18 cellular contexts compared by ENCODE assay signal in the genomic region with DNA sequence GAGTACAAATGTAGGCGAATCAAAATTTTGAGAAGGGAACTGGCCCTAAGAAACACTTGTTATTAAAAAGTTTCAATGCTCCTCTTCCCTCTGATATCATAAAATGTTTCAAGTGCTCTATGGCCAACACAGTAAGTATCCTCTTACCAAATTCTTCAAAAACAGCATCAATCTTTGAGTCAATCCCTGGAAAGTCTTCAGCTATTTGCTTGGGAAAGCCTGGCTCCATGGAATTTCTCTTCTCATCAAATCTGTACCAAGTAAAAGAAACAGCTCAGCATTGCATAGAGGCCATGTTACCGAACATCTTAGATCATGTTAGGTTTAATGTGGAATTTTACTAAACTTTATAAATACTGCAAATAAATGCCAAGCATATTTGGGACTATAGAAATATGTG. TPM values are rescaled to one million over a fixed set of nuclear protein-coding genes. Genes with fewer than 3 reads are reported as not detected.
DNase-seq lines count a peak whose midpoint lies in the region; ATAC-seq, FAIRE-seq and TF ChIP-seq lines count a peak whose summit lies in the region.
"Had no signal": no experiment of that assay in that cellular context is flagged by ENCODE, and none has a peak within 500 bp of the region (broad histone marks: within the 10 kb centered on the region; RNA-seq: fewer than 3 reads in every experiment).

No MANE protein-coding gene starts in this region.

- no peak overlapping the region for H3K4me2 ChIP-seq in astrocyte (ENCODE audit: low read length)
- H3K4me2 ChIP-seq: KMS-11 had no signal

- H3K27ac ChIP-seq in astrocyte (ENCODE audit: low read depth, low read length) (no peak overlapping the region), subcutaneous abdominal adipose tissue (ENCODE audit: low read depth, low read length) (peak overlapping the region; percentile 42), brain microvascular endothelial cell (no peak overlapping the region)
- H3K27ac ChIP-seq: C4-2B, KMS-11 had no signal

- H3K9me3 Mint-ChIP-seq in astrocyte (ENCODE audit: unreplicated experiment), result no peaks in the 10 kb centered on the region
- H3K9me3 Mint-ChIP-seq: CD4-positive, alpha-beta memory T cell had no signal

- no peak for FAIRE-seq in astrocyte (lab: Jason Lieb, UNC)
- FAIRE-seq: G401.6, GM12892, GM19239, HepG2 had no signal

- H3K79me2 ChIP-seq in astrocyte (ENCODE audit: insufficient read depth, low read length), result no peaks in the 10 kb centered on the region

- no peak for ATAC-seq in GM18870 (IDR thresholded peaks at IDR 0.05; ENCODE audit: unreplicated experiment)
- no peak for ATAC-seq in HG02588 (IDR thresholded peaks at IDR 0.05; ENCODE audit: unreplicated experiment)
- ATAC-seq: HepG2 had no signal

- H3K27ac Mint-ChIP-seq in astrocyte (ENCODE audit: unreplicated experiment), result no peak overlapping the region
- H3K27ac Mint-ChIP-seq: CD4-positive, alpha-beta memory T cell had no signal

- no peaks in the 10 kb centered on the region for H4K20me1 ChIP-seq in astrocyte (ENCODE audit: insufficient read depth, low read length)

- in situ Hi-C loops in brain microvascular endothelial cell (cut with HindIII; ENCODE audit: low pct_ligation_motif_present, low sequenced_read_pairs), result no loop called here

- no peaks in the 10 kb centered on the region for H3K27me3 Mint-ChIP-seq in astrocyte (ENCODE audit: low read depth, unreplicated experiment)

- no peaks in the 10 kb centered on the region for H3K36me3 ChIP-seq in astrocyte (ENCODE audit: insufficient read depth, low read length)
- H3K36me3 ChIP-seq in subcutaneous abdominal adipose tissue (ENCODE audit: control insufficient read depth in 5 of 5, insufficient read depth in 5 of 5, low read length in 5 of 5), result no peaks in the 10 kb centered on the region
- no peaks in the 10 kb centered on the region for H3K36me3 ChIP-seq in brain microvascular endothelial cell (replicated peaks)
- H3K36me3 ChIP-seq: BE2C had no signal

- peaks cover 6% of the 10 kb centered on the region for H3K4me1 ChIP-seq in astrocyte (ENCODE audit: insufficient read depth, low read length)
- H3K4me1 ChIP-seq in subcutaneous abdominal adipose tissue (ENCODE audit: control insufficient read depth in 5 of 5, insufficient read depth in 5 of 5, low read length in 5 of 5), result peaks cover 0 to 15% (median 0%) of the 10 kb centered on the region in 5 donors
- H3K4me1 ChIP-seq: BE2C had no signal

- TF ChIP-seq CTCF in AG10803 (conservative IDR thresholded peaks at IDR 0.05; ENCODE audit: low read length) (no peak), astrocyte (IDR thresholded peaks at IDR 0.05; ENCODE audit: insufficient read depth, low read depth, low read length) (no peak), brain microvascular endothelial cell (IDR thresholded peaks at IDR 0.05; ENCODE audit: low read depth, low read length, missing control alignments) (no peak)

- H3K27me3 ChIP-seq in astrocyte (ENCODE audit: insufficient read depth, low read length) (no peaks in the 10 kb centered on the region), subcutaneous abdominal adipose tissue (ENCODE audit: control insufficient read depth in 5 of 5, insufficient read depth in 4 of 5, low read length in 5 of 5) (no peaks in the 10 kb centered on the region), brain microvascular endothelial cell (replicated peaks) (no peaks in the 10 kb centered on the region)

- H3K9me3 ChIP-seq in astrocyte (ENCODE audit: insufficient read depth, low read depth, low read length) (no peaks in the 10 kb centered on the region), subcutaneous abdominal adipose tissue (ENCODE audit: control insufficient read depth in 5 of 5, low read length in 5 of 5) (no peaks in the 10 kb centered on the region)
- H3K9me3 ChIP-seq: BE2C had no signal

- H2AFZ ChIP-seq in astrocyte (ENCODE audit: low read depth, low read length), result no peak overlapping the region

- H3K4me1 Mint-ChIP-seq in astrocyte (ENCODE audit: low read depth, unreplicated experiment), result peaks cover 11% of the 10 kb centered on the region
- H3K4me1 Mint-ChIP-seq: CD4-positive, alpha-beta memory T cell had no signal

- H3K9ac ChIP-seq in astrocyte (ENCODE audit: low read length) (no peak overlapping the region), subcutaneous abdominal adipose tissue (ENCODE audit: low read length in 5 of 5) (no peak overlapping the region)
- H3K9ac ChIP-seq: KMS-11 had no signal

- H3K36me3 Mint-ChIP-seq in astrocyte (ENCODE audit: low read depth, unreplicated experiment), result no peaks in the 10 kb centered on the region
- H3K36me3 Mint-ChIP-seq: CD4-positive, alpha-beta memory T cell had no signal

- DNase-seq in AG10803 (ENCODE audit: low read depth), result peak; percentile 74
- peak; percentile 10 for DNase-seq in GM03348 (ENCODE audit: low spot score)
- peak; percentile 64 for DNase-seq in astrocyte (ENCODE audit: low read depth)
- no peak for DNase-seq in brain microvascular endothelial cell
- DNase-seq: BE2C; CD4-positive, alpha-beta memory T cell; DMS79; EL; HCEC 1CT had no signal

- H3K4me3 Mint-ChIP-seq in astrocyte (ENCODE audit: unreplicated experiment), result no peak overlapping the region
- H3K4me3 Mint-ChIP-seq: CD4-positive, alpha-beta memory T cell had no signal

- H3K4me3 ChIP-seq in AG10803 (ENCODE audit: low read length), result no peak overlapping the region
- H3K4me3 ChIP-seq in astrocyte (ENCODE audit: insufficient read depth, low read depth, low read length), result no peak overlapping the region
- no peak overlapping the region for H3K4me3 ChIP-seq in subcutaneous abdominal adipose tissue (ENCODE audit: low read depth in 1 of 5, low read length in 5 of 5)
- no peak overlapping the region for H3K4me3 ChIP-seq in brain microvascular endothelial cell (ENCODE audit: low read depth, low read length)

RNA-seq across cellular contexts. Expression of gene MMP3, which starts 6.3 kb away (rescaled TPM):
- total RNA-seq in astrocyte, result not detected in 2 replicates
- total RNA-seq: CD4-positive, alpha-beta memory T cell had no signal

RNA-seq across cellular contexts. Expression of gene MMP12, which starts 37.6 kb away (rescaled TPM):
- not detected in 2 replicates for total RNA-seq in astrocyte
- total RNA-seq: CD4-positive, alpha-beta memory T cell; HepG2 had no signal

RNA-seq across cellular contexts. Expression of gene MMP1, which starts 39.2 kb away (rescaled TPM):
- total RNA-seq in astrocyte, result 0.38 and 0.64 TPM in 2 replicates
- total RNA-seq: CD4-positive, alpha-beta memory T cell had no signal

RNA-seq across cellular contexts. Expression of gene MMP10, which starts 56.7 kb away (rescaled TPM):
- total RNA-seq in astrocyte, result 1.1 and 1.2 TPM in 2 replicates
- total RNA-seq: CD4-positive, alpha-beta memory T cell; HepG2 had no signal
